In genomic region chr17:34999456-34999855, GRCh38 we compare ENCODE assay signal across 23 cellular contexts.
"Had no signal": no experiment of that assay in that cellular context is flagged by ENCODE, and none has a peak within 500 bp of the region (broad histone marks: within the 10 kb centered on the region; RNA-seq: fewer than 3 reads in every experiment).

No MANE protein-coding gene starts in this region.

- DNase-seq: activated CD4-positive, alpha-beta T cell treated with anti-CD3 and anti-CD28 coated beads, Interleukin-2, amount 50 U/mL, for 48 hours; activated gamma-delta T cell treated with Interleukin-2 at 50 U/mL for 16 hours; activated T-cell treated with anti-CD3 and anti-CD28 coated beads, Interleukin-2, amount 50 U/mL, for 4 hours; amygdala; cortex of kidney; effector CD8-positive, alpha-beta T cell; heart left ventricle; immature natural killer cell; left cardiac atrium; lower lobe of right lung; occipital lobe; right cardiac atrium; SJCRH30; stimulated activated CD4-positive, alpha-beta T cell treated with anti-CD3 and anti-CD28 coated beads, Interleukin-4, amount 100 ng/mL, for 4 hours; stimulated activated CD8-positive, alpha-beta memory T cell treated with anti-CD3 and anti-CD28 coated beads, Interleukin-4, amount 100 ng/mL, for 48 hours; stimulated activated naive CD8-positive, alpha-beta T cell treated with anti-CD3 and anti-CD28 coated beads, Interleukin-15, Interleukin-2, amounts not matched to agents 100 U/mL and 50 U/mL, for 24 hours; testis had no signal

- H3K4me1 ChIP-seq: SJCRH30 had no signal

- H3K4me3 Mint-ChIP-seq: activated naive CD8-positive, alpha-beta T cell; activated T-cell treated with anti-CD3 and anti-CD28 coated beads, Interleukin-2, amount 50 U/mL, for 4 hours; brain; immature natural killer cell; mesothelial cell of epicardium had no signal

- H3K9me3 ChIP-seq: heart left ventricle, lower lobe of right lung, SJCRH30, testis had no signal

- H3K27ac ChIP-seq: lower lobe of right lung, SJCRH30, testis had no signal

- H3K27me3 Mint-ChIP-seq: activated naive CD8-positive, alpha-beta T cell; progenitor cell of endocrine pancreas had no signal

- H3K27me3 ChIP-seq: heart left ventricle, SJCRH30, testis had no signal

- H3K4me2 ChIP-seq: smooth muscle cell had no signal

- H3K27ac Mint-ChIP-seq: mesothelial cell of epicardium, progenitor cell of endocrine pancreas had no signal

- FAIRE-seq: frontal cortex had no signal

- H3K36me3 Mint-ChIP-seq: activated naive CD8-positive, alpha-beta T cell had no signal

- H3K9me3 Mint-ChIP-seq: activated T-cell treated with anti-CD3 and anti-CD28 coated beads, Interleukin-2, amount 50 U/mL, for 4 hours; brain; immature natural killer cell; mesothelial cell of epicardium had no signal

- ATAC-seq: activated T-cell treated with anti-CD3 and anti-CD28 coated beads, Interleukin-2, amount 50 U/mL, for 4 hours; heart left ventricle; left cardiac atrium; lower lobe of right lung; right cardiac atrium; stimulated activated naive CD8-positive, alpha-beta T cell treated with anti-CD3 and anti-CD28 coated beads, Interleukin-15, Interleukin-2, amounts not matched to agents 100 U/mL and 50 U/mL, for 24 hours had no signal

- H3K4me3 ChIP-seq: heart left ventricle, lower lobe of right lung, SJCRH30, smooth muscle cell, testis had no signal
